ENCODE assay signal across 20 cellular contexts in the genomic region with DNA sequence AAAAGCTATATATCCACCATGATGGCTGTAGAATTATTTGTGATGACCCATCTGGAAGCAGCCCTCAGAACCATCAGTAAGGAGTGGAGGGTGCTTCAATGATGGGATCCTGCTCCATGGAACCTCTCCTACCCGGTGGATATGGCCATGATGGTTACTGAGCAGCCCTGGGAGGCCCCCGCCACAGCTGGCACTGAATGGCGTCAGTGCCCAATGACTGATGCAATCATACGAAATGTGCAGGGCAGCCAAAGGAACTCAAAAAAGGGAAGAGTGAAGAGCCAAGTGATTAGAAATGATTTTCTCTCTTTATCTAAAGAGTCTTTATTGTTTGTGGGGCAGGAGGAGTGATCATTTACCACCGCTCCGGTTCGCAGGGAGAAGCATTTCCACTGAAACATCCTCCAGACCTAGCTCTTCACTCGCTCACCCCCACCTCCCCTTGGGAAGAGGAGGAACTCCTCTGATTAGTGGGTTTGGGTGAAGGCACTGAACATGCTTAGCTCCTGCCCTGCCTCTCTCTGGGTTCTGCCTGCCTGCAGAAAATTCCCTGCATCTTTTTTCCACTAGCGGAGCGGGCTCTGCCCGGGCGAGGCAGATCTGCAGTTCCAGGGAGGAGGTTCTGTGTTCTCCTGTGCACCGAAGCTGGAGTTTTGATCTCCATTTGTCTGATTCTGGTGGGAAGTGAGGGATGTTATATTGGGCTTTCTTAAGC.
A peak's percentile ranks its signal among the peaks of the same experiment; 100 is the strongest.
DNase-seq lines count a peak whose midpoint lies in the region; ATAC-seq and TF ChIP-seq lines count a peak whose summit lies in the region.
"Had no signal": no experiment of that assay in that cellular context is flagged by ENCODE, and none has a peak within 500 bp of the region (broad histone marks: within the 10 kb centered on the region; RNA-seq: fewer than 3 reads in every experiment).

No MANE protein-coding gene starts in this region.

- H3K27me3 ChIP-seq in HCT116 (ENCODE audit: insufficient read depth, low read length) = peaks cover 74% of the 10 kb centered on the region

- ATAC-seq in HCT116 (no peak), HG03097 (IDR thresholded peaks at IDR 0.05; ENCODE audit: low FRiP score, unreplicated experiment) (no peak), HG03342 (IDR thresholded peaks at IDR 0.05; ENCODE audit: unreplicated experiment) (no peak)
- ATAC-seq: T-helper 17 cell had no signal

- no peaks in the 10 kb centered on the region for H3K9me2 ChIP-seq in HCT116 (ENCODE audit: insufficient read depth)

- TF ChIP-seq CTCF in HCT116 (IDR thresholded peaks at IDR 0.05 in 2 of 3, conservative IDR thresholded peaks at IDR 0.05 in 1 of 3; ENCODE audit: borderline replicate concordance in 1 of 3, insufficient read depth in 1 of 3, low read depth in 2 of 3, low read length in 2 of 3) = no peak

- H3K27ac ChIP-seq in HCT116 (ENCODE audit: low read depth, low read length) = no peak overlapping the region

- H3K9ac ChIP-seq in HCT116 (ENCODE audit: low read length) = no peak overlapping the region

- TF ChIP-seq RAD21 in HCT116 (IDR thresholded peaks at IDR 0.05; ENCODE audit: low read depth) = no peak

- no peaks in the 10 kb centered on the region for H4K20me1 ChIP-seq in HCT116 (ENCODE audit: insufficient read depth)

- POLR2A ChIA-PET in HCT116 (lab: Charles Lee) = no interaction called here

- no peak overlapping the region for H3K4me3 ChIP-seq in HCT116 (replicated peaks in 1 of 2; ENCODE audit: low read depth in 1 of 2, low read length in 2 of 2)

- H3K79me2 ChIP-seq in HCT116 (ENCODE audit: insufficient read depth, low read length) = no peaks in the 10 kb centered on the region

- RAD21 ChIA-PET in HCT116 (lab: Charles Lee; ENCODE audit: low non-redundant PET in 1 of 2, low total read pairs in 2 of 2, uncharacterized antibody in 2 of 2, unreplicated experiment in 2 of 2) = no interaction called here

- no peak overlapping the region for H3K4me2 ChIP-seq in HCT116 (ENCODE audit: low read length)

- H3K9me3 ChIP-seq in HCT116 (ENCODE audit: control insufficient read depth in 1 of 2, insufficient read depth in 1 of 2, low read depth in 1 of 2, low read length in 2 of 2) = no peaks in the 10 kb centered on the region
- H3K9me3 ChIP-seq: Caco-2 had no signal

- no peak for TF ChIP-seq POLR2A in HCT116 (IDR thresholded peaks at IDR 0.05; ENCODE audit: borderline replicate concordance, extremely low read depth, insufficient read depth, insufficient read length)

- no peak for DNase-seq in HCT116 (ENCODE audit: low read depth, low spot score)
- peak; percentile 11 for DNase-seq in NAMALWA (ENCODE audit: low spot score)
- DNase-seq in OCI-M1 (lab: John Stamatoyannopoulos, UW) = peak; percentile 66
- peak; percentile 39 for DNase-seq in iPS-NIHi11 (ENCODE audit: low spot score)
- no peak for DNase-seq in NCI-H446 treated with DMSO at 0.1 percent for 48 hours (lab: John Stamatoyannopoulos, UW)
- DNase-seq in activated effector memory CD4-positive, alpha-beta T cell treated with Interleukin-2 at 50 U/mL for 16 hours = no peak
- DNase-seq: ACHN; AML-193; Caco-2; CD4-positive, CD25-positive, alpha-beta regulatory T cell; DMS153; KG1; NCI-H1092; NCI-H1694; NCI-H524; RPMI8226; SIG-M5; T-helper 17 cell had no signal

- no peaks in the 10 kb centered on the region for H3K4me1 ChIP-seq in HCT116 (ENCODE audit: control insufficient read depth in 1 of 2, insufficient read depth in 2 of 2, low read length in 2 of 2)
- H3K4me1 ChIP-seq: Caco-2 had no signal

- CTCF ChIA-PET in HCT116 (lab: Charles Lee) = no interaction called here

- intact Hi-C loops in HCT116 (cut with micrococcal nuclease) = no loop called here

- no peak overlapping the region for H2AFZ ChIP-seq in HCT116 (ENCODE audit: low read depth, low read length, poor library complexity, severe bottlenecking)

- no peaks in the 10 kb centered on the region for H3K36me3 ChIP-seq in HCT116 (ENCODE audit: control insufficient read depth in 1 of 2, insufficient read depth in 2 of 2, low read length in 2 of 2)

- no TSS peak for BruUV-seq in HCT116 (replicated peaks; lab: Mats Ljungman, UMichigan)

TF ChIP-seq in HCT116, 20 proteins besides CTCF, POLR2A, EP300 and RAD21:
- TF ChIP-seq CEBPB (IDR thresholded peaks at IDR 0.05; ENCODE audit: low read depth) (peak; percentile 48; the same call in 1 of the 2 replicates), SP1 (IDR thresholded peaks at IDR 0.05; ENCODE audit: low read depth) (no peak)

Comparison
In these comparisons a context has a peak if more than half of its experiments do, and no peak if none do; other contexts are left out.
1. DNase-seq: peak in NAMALWA (single experiment), OCI-M1 (single experiment) and iPS-NIHi11 (single experiment); none in HCT116 (single experiment), NCI-H446 treated with DMSO at 0.1 percent for 48 hours (single experiment) and activated effector memory CD4-positive, alpha-beta T cell treated with Interleukin-2 at 50 U/mL for 16 hours (single experiment).